In the genomic region with DNA sequence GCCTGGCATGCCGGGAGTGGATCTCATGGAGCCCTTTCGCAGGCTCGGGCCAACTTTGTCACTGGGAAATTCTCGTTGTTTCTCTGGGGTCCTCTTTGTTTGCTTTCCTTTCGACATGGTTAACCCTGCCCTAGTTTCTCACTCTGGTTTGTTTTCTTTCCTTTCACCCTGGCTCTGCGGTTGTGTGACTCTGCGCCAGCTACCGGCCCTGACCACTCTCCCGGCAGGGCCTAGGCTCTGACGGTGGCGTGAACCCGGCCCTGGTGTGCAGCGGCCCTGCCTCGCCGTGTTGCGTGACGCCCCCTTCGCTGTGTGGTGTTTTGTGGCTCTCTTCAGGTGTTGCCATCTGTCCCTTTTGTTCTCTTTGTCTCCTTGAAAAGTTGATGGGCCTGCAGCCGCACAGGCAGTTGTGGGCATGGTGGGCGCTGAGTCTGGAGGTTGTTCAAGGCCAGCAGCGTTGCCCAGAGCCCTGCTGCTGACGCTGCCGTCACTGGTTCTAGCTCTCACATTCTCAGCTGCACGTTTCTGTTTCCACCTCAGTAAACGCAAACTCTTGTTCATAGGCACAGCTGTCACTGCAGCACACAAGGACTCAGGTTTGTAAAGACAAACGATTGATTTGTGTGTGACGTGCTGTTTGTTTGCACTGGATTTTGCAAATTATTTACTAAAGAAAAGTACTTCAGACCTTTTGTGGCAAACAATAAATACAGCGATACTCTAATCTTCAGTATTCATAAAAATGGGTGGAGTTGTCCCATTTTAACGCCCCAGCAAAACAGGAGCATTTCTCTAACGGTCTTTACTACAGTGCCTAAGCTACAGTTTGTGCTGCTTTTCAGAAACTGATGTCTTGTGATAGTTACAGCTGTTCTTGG, we compare ENCODE assay signal across 14 cellular contexts.
DNase-seq lines count a peak whose midpoint lies in the region; ATAC-seq, FAIRE-seq and TF ChIP-seq lines count a peak whose summit lies in the region.
"Had no signal": no experiment of that assay in that cellular context is flagged by ENCODE, and none has a peak within 500 bp of the region (broad histone marks: within the 10 kb centered on the region; RNA-seq: fewer than 3 reads in every experiment).

No MANE protein-coding gene starts in this region.

- ATAC-seq in HepG2, result peak; percentile 65
- ATAC-seq in stimulated activated naive CD8-positive, alpha-beta T cell treated with anti-CD3 and anti-CD28 coated beads, Interleukin-15, Interleukin-2, amounts not matched to agents 100 U/mL and 50 U/mL, for 24 hours, result peak; percentile 28
- no peak for ATAC-seq in activated naive CD4-positive, alpha-beta T cell treated with anti-CD3 and anti-CD28 coated beads, Interleukin-2, amount 50 U/mL, for 72 hours
- no peak for ATAC-seq in GM19397 (IDR thresholded peaks at IDR 0.05; ENCODE audit: unreplicated experiment)

- peak overlapping the region; percentile 14 for H3K4me2 ChIP-seq in HepG2 (ENCODE audit: low read depth, low read length)

- peaks cover 5 to 6% of the 10 kb centered on the region in 2 donors for H3K36me3 Mint-ChIP-seq in activated naive CD4-positive, alpha-beta T cell treated with anti-CD3 and anti-CD28 coated beads, Interleukin-2, amount 50 U/mL, for 72 hours

- no peak for FAIRE-seq in HepG2 (lab: Jason Lieb, UNC)
- FAIRE-seq: colon, GM12892 had no signal

- CTCF ChIA-PET in HepG2 (lab: Yijun Ruan, JAX; ENCODE audit: low intra/inter-chr PET ratio, low total read pairs), result no interaction called here

- H3K4me3 ChIP-seq in SK-N-MC, result no peak overlapping the region
- H3K4me3 ChIP-seq in HepG2 (replicated peaks in 1 of 3; ENCODE audit: insufficient read depth in 1 of 3, low read depth in 2 of 3, low read length in 3 of 3), result peak overlapping the region in 1 of 3 experiments; percentile 13; a peak in 1 of 6 replicates
- H3K4me3 ChIP-seq in esophagus muscularis mucosa, result no peak overlapping the region

- DNase-seq in DMS 273 (lab: John Stamatoyannopoulos, UW; ENCODE audit: unreplicated experiment) (peak; percentile 18), DMS 273 treated with DMSO at 0.1 percent for 48 hours (lab: John Stamatoyannopoulos, UW) (no peak), SK-N-MC (ENCODE audit: low read depth, low spot score) (no peak), HepG2 (ENCODE audit: low spot score) (peak; percentile 12), esophagus muscularis mucosa (ENCODE audit: extremely low spot score) (no peak)
- no peak for DNase-seq in stimulated activated naive CD8-positive, alpha-beta T cell treated with anti-CD3 and anti-CD28 coated beads, Interleukin-15, Interleukin-2, amounts not matched to agents 100 U/mL and 50 U/mL, for 24 hours
- no peak for DNase-seq in activated naive CD4-positive, alpha-beta T cell treated with anti-CD3 and anti-CD28 coated beads, Interleukin-2, amount 50 U/mL, for 72 hours (ENCODE audit: low spot score in 2 of 2)
- DNase-seq: activated CD4-positive, alpha-beta T cell treated with anti-CD3 and anti-CD28 coated beads, Interleukin-2, amount 10 ng/mL, durations not matched to agents 24 days and 14 days; activated effector memory CD4-positive, alpha-beta T cell treated with anti-CD3 and anti-CD28 coated beads, Interleukin-2, amount 50 U/mL, for 16 hours; Kasumi-1 had no signal

- no peaks in the 10 kb centered on the region for H3K9me3 Mint-ChIP-seq in activated naive CD4-positive, alpha-beta T cell treated with anti-CD3 and anti-CD28 coated beads, Interleukin-2, amount 50 U/mL, for 72 hours
- H3K9me3 Mint-ChIP-seq: activated CD4-positive, alpha-beta T cell treated with anti-CD3 and anti-CD28 coated beads, Interleukin-2, amount 10 ng/mL, durations not matched to agents 24 days and 14 days had no signal

- in situ Hi-C loops in HepG2 (cut with HindIII; ENCODE audit: extremely low pct_ligation_motif_present, low pct_unique_long_range_greater_than_20kb), result no loop called here

- H4K20me1 ChIP-seq in HepG2 (ENCODE audit: insufficient read depth, low read length), result no peaks in the 10 kb centered on the region

- H2AFZ ChIP-seq in HepG2 (ENCODE audit: low read length), result no peak overlapping the region

- BruUV-seq in HepG2 (replicated peaks; lab: Mats Ljungman, UMichigan), result no TSS peak

- 61% methylated on average over 27 of the region's 30 CpGs for WGBS in HepG2 (ENCODE audit: low lambda C conversion rate)
- WGBS in esophagus muscularis mucosa, result 91% methylated on average over 30 of the region's 30 CpGs

- no peaks in the 10 kb centered on the region for H3K9me3 ChIP-seq in SK-N-MC (ENCODE audit: low read depth, low read length)
- H3K9me3 ChIP-seq in HepG2 (ENCODE audit: low read length), result no peaks in the 10 kb centered on the region
- H3K9me3 ChIP-seq in esophagus muscularis mucosa, result no peaks in the 10 kb centered on the region

- no peaks in the 10 kb centered on the region for H3K79me2 ChIP-seq in HepG2 (ENCODE audit: insufficient read depth, low read length)

- no peak for TF ChIP-seq POLR2A in HepG2 (IDR thresholded peaks at IDR 0.05; ENCODE audit: insufficient read depth in 1 of 2, low read depth in 2 of 2, low read length in 2 of 2)
- TF ChIP-seq POLR2A in esophagus muscularis mucosa (IDR thresholded peaks at IDR 0.05; ENCODE audit: low read depth), result no peak

- no peak for TF ChIP-seq RAD21 in HepG2 (CRISPR knock-in tag; IDR thresholded peaks at IDR 0.05)

- H3K27ac ChIP-seq in SK-N-MC, result 0 out of 2 replicates have a peak overlapping the region, but pooled peaks have one; percentile 36
- peak overlapping the region; percentile 71 for H3K27ac ChIP-seq in HepG2 (ENCODE audit: extremely low read length, insufficient read depth, low read length)
- H3K27ac ChIP-seq in esophagus muscularis mucosa (replicated peaks in 1 of 4), result peak overlapping the region in 1 of 4 donors; percentile 67
- H3K27ac ChIP-seq: 22Rv1 had no signal

- TF ChIP-seq EP300 in HepG2 (IDR thresholded peaks at IDR 0.05; ENCODE audit: low read depth in 2 of 2, low read length in 2 of 2) (no peak), HepG2 (CRISPR knock-in tag; IDR thresholded peaks at IDR 0.05; ENCODE audit: borderline replicate concordance) (no peak), esophagus muscularis mucosa (IDR thresholded peaks at IDR 0.05) (no peak)

- TF ChIP-seq CTCF in HepG2 (CRISPR knock-in tag; IDR thresholded peaks at IDR 0.05) (no peak), esophagus muscularis mucosa (IDR thresholded peaks at IDR 0.05) (no peak)

- H3K9ac ChIP-seq in SK-N-MC (ENCODE audit: insufficient read length), result no peak overlapping the region
- peak overlapping the region; percentile 58; the same call in 1 of the 2 replicates for H3K9ac ChIP-seq in HepG2 (ENCODE audit: insufficient read depth, low read depth, low read length)

- POLR2A ChIA-PET in HepG2 (lab: Yijun Ruan, JAX), result no interaction called here

- H3K36me3 ChIP-seq in SK-N-MC (ENCODE audit: insufficient read depth, low read length) (peaks cover 17% of the 10 kb centered on the region; the same call in 1 of the 2 replicates), HepG2 (replicated peaks in 1 of 2; ENCODE audit: control insufficient read depth in 1 of 2, insufficient read depth in 2 of 2, low read length in 2 of 2) (peaks cover 11 to 37% of the 10 kb centered on the region in 2 experiments; a peak in 4 of 5 replicates), esophagus muscularis mucosa (peaks cover 28 to 91% (median 80%) of the 10 kb centered on the region in 4 donors)

- intact Hi-C loops in HepG2 (cut with micrococcal nuclease; ENCODE audit: unreplicated experiment) (no loop called here), esophagus muscularis mucosa (cut with DNase I) (no loop called here)

- H3K27me3 ChIP-seq in HepG2 (ENCODE audit: control insufficient read depth in 1 of 2, insufficient read depth in 2 of 2, low read length in 2 of 2), result no peaks in the 10 kb centered on the region
- H3K27me3 ChIP-seq in esophagus muscularis mucosa, result no peaks in the 10 kb centered on the region

- H3K4me1 ChIP-seq in HepG2 (ENCODE audit: insufficient read depth, low read length), result peaks cover 20% of the 10 kb centered on the region
- peaks cover 2 to 19% (median 15%) of the 10 kb centered on the region in 4 donors for H3K4me1 ChIP-seq in esophagus muscularis mucosa

- H3K27ac Mint-ChIP-seq in activated naive CD4-positive, alpha-beta T cell treated with anti-CD3 and anti-CD28 coated beads, Interleukin-2, amount 50 U/mL, for 72 hours, result peak overlapping the region in 1 of 2 donors; percentile 93
- H3K27ac Mint-ChIP-seq: activated CD4-positive, alpha-beta T cell treated with anti-CD3 and anti-CD28 coated beads, Interleukin-2, amount 10 ng/mL, durations not matched to agents 24 days and 14 days had no signal

TF ChIP-seq in HepG2, 621 proteins besides CTCF, POLR2A, EP300 and RAD21 (continues in another document):
- TF ChIP-seq, protein P1, sequence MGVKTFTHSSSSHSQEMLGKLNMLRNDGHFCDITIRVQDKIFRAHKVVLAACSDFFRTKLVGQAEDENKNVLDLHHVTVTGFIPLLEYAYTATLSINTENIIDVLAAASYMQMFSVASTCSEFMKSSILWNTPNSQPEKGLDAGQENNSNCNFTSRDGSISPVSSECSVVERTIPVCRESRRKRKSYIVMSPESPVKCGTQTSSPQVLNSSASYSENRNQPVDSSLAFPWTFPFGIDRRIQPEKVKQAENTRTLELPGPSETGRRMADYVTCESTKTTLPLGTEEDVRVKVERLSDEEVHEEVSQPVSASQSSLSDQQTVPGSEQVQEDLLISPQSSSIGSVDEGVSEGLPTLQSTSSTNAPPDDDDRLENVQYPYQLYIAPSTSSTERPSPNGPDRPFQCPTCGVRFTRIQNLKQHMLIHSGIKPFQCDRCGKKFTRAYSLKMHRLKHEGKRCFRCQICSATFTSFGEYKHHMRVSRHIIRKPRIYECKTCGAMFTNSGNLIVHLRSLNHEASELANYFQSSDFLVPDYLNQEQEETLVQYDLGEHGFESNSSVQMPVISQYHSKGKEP (CRISPR knock-in tag; IDR thresholded peaks at IDR 0.05), result no peak

Comparison
In these comparisons a context has a peak if more than half of its experiments do, and no peak if none do; other contexts are left out.
1. DNase-seq: peak in DMS 273 (single experiment) and HepG2 (single experiment); none in DMS 273 treated with DMSO at 0.1 percent for 48 hours (single experiment), SK-N-MC (single experiment), stimulated activated naive CD8-positive, alpha-beta T cell treated with anti-CD3 and anti-CD28 coated beads, Interleukin-15, Interleukin-2, amounts not matched to agents 100 U/mL and 50 U/mL, for 24 hours (single experiment), activated naive CD4-positive, alpha-beta T cell treated with anti-CD3 and anti-CD28 coated beads, Interleukin-2, amount 50 U/mL, for 72 hours (0 of 2) and esophagus muscularis mucosa (single experiment).
2. ATAC-seq: peak in HepG2 (single experiment) and stimulated activated naive CD8-positive, alpha-beta T cell treated with anti-CD3 and anti-CD28 coated beads, Interleukin-15, Interleukin-2, amounts not matched to agents 100 U/mL and 50 U/mL, for 24 hours (single experiment); none in activated naive CD4-positive, alpha-beta T cell treated with anti-CD3 and anti-CD28 coated beads, Interleukin-2, amount 50 U/mL, for 72 hours (0 of 2) and GM19397 (single experiment).